35 cellular contexts compared by ENCODE assay signal in genomic region chr2:29535188-29535587, GRCh38.
"Had no signal": no experiment of that assay in that cellular context is flagged by ENCODE, and none has a peak within 500 bp of the region (broad histone marks: within the 10 kb centered on the region; RNA-seq: fewer than 3 reads in every experiment).

No MANE protein-coding gene starts in this region.

- DNase-seq: Karpas-422, Kasumi-1, MG63, MM.1S, MV-4-11, NCI-H1048, NCI-H1092, NCI-H1092 treated with DMSO at 0.1 percent for 48 hours, NCI-H1105, NCI-H1105 treated with DMSO at 0.1 percent for 48 hours, NCI-H1417, NCI-H1417 treated with DMSO at 0.1 percent for 48 hours, NCI-H1436, NCI-H1436 treated with DMSO at 0.1 percent for 48 hours, NCI-H146, NCI-H1694, NCI-H1694 treated with DMSO at 0.1 percent for 48 hours, NCI-H187, NCI-H187 treated with DMSO at 0.1 percent for 48 hours, NCI-H1930, NCI-H2029, NCI-H2029 treated with DMSO at 0.1 percent for 48 hours, NCI-H2081, NCI-H2081 treated with DMSO at 0.1 percent for 48 hours, NCI-H2107, NCI-H2171, NCI-H2171 treated with DMSO at 0.1 percent for 48 hours, NCI-H2227 treated with DMSO at 0.1 percent for 48 hours, NCI-H226, NCI-H345, NCI-H446, NCI-H446 treated with DMSO at 0.1 percent for 48 hours, NCI-H510A, NCI-H510A treated with DMSO at 0.1 percent for 48 hours had no signal

- H3K36me3 ChIP-seq: MG63 had no signal

- H3K27ac ChIP-seq: KMS-11 had no signal

- H3K4me2 ChIP-seq: KMS-11 had no signal

- H3K9ac ChIP-seq: KMS-11 had no signal

- H3K4me3 ChIP-seq: MG63 had no signal

- H3K9me3 ChIP-seq: MG63 had no signal

- H3K27me3 ChIP-seq: MG63 had no signal
